ENCODE assay signal across 2 cellular contexts in the genomic region with DNA sequence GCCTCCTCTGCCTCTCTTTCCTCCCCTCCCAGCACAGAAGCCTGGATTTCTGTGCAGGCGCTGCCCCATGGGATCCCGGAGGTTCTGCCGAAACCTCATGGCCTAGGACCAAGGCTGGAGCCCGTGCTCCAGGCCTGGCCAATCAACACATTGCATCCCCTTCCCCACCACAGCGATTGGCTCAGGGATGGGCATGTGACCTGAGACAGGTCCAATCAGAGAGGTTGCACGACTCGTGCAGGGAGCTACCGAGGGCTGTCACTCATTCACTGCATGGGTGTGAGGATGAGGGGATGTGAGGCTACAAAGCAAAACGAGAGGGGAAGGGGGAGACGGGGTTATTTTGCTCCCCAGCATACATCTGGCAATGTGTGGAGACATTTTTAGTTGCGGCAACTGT.
A peak's percentile ranks its signal among the peaks of the same experiment; 100 is the strongest.
TF ChIP-seq lines count a peak whose summit lies in the region.

No MANE protein-coding gene starts in this region.

TF ChIP-seq in HEK293T, 16 proteins besides CTCF, POLR2A, EP300 and RAD21:
- TF ChIP-seq, protein P1, sequence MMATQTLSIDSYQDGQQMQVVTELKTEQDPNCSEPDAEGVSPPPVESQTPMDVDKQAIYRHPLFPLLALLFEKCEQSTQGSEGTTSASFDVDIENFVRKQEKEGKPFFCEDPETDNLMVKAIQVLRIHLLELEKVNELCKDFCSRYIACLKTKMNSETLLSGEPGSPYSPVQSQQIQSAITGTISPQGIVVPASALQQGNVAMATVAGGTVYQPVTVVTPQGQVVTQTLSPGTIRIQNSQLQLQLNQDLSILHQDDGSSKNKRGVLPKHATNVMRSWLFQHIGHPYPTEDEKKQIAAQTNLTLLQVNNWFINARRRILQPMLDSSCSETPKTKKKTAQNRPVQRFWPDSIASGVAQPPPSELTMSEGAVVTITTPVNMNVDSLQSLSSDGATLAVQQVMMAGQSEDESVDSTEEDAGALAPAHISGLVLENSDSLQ (IDR thresholded peaks at IDR 0.05): peak; percentile 70
- no peak for TF ChIP-seq ZNF384 (IDR thresholded peaks at IDR 0.05)
TF ChIP-seq in HEK293T: peak in this region for 1.

TF ChIP-seq in H1, 55 proteins besides CTCF, POLR2A, EP300 and RAD21:
- TF ChIP-seq ZNF274 (IDR thresholded peaks at IDR 0.05; ENCODE audit: borderline replicate concordance, extremely low read depth, low read length) (no peak), SP1 (IDR thresholded peaks at IDR 0.05; ENCODE audit: low read depth, low read length) (0 out of 2 replicates have a peak, but pooled peaks have one; percentile 29)
- TF ChIP-seq, protein P2, sequence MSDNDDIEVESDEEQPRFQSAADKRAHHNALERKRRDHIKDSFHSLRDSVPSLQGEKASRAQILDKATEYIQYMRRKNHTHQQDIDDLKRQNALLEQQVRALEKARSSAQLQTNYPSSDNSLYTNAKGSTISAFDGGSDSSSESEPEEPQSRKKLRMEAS (IDR thresholded peaks at IDR 0.05): peak; percentile 31; the same call in 1 of the 2 replicates
- TF ChIP-seq, protein P3, sequence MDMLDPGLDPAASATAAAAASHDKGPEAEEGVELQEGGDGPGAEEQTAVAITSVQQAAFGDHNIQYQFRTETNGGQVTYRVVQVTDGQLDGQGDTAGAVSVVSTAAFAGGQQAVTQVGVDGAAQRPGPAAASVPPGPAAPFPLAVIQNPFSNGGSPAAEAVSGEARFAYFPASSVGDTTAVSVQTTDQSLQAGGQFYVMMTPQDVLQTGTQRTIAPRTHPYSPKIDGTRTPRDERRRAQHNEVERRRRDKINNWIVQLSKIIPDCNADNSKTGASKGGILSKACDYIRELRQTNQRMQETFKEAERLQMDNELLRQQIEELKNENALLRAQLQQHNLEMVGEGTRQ (IDR thresholded peaks at IDR 0.05; ENCODE audit: low read length): peak; percentile 73
